Comparison of ENCODE assay signal across 19 cellular contexts in genomic region chr3:69864751-69865150, GRCh38.
DNase-seq lines count a peak whose midpoint lies in the region; FAIRE-seq and TF ChIP-seq lines count a peak whose summit lies in the region.
"Had no signal": no experiment of that assay in that cellular context is flagged by ENCODE, and none has a peak within 500 bp of the region (broad histone marks: within the 10 kb centered on the region; RNA-seq: fewer than 3 reads in every experiment).

No MANE protein-coding gene starts in this region.

- H3K27ac ChIP-seq in fibroblast of lung (ENCODE audit: insufficient read depth, low read length) (peak overlapping the region; percentile 49), rectal smooth muscle tissue (ENCODE audit: low read depth, low read length) (peak overlapping the region; percentile 36)
- H3K27ac ChIP-seq: KMS-11, SK-N-MC had no signal

- H3K4me1 ChIP-seq in fibroblast of lung (ENCODE audit: control insufficient read depth, extremely low read depth, insufficient read depth, low read length) = peaks cover 14% of the 10 kb centered on the region
- peaks cover 22% of the 10 kb centered on the region for H3K4me1 ChIP-seq in rectal smooth muscle tissue (ENCODE audit: control insufficient read depth, insufficient read depth, low read length)

- H2AFZ ChIP-seq in fibroblast of lung (ENCODE audit: low read length) = no peak overlapping the region
- H2AFZ ChIP-seq: GM23338, PC-9 had no signal

- peak overlapping the region; percentile 17 for H3K4me2 ChIP-seq in fibroblast of lung (ENCODE audit: extremely low read depth, insufficient read depth, low read length)
- H3K4me2 ChIP-seq: GM23338, KMS-11 had no signal

- DNase-seq in AG08396 (ENCODE audit: low spot score) = peak; percentile 18
- peak in 1 of 2 donors; percentile 34 for DNase-seq in fibroblast of lung (ENCODE audit: low read depth in 2 of 2)
- DNase-seq in stimulated activated CD4-positive, alpha-beta T cell treated with anti-CD3 and anti-CD28 coated beads, Interleukin-4, amount 100 ng/mL, for 24 hours = no peak
- DNase-seq in GM10266 (ENCODE audit: extremely low spot score) = no peak
- no peak for DNase-seq in T-helper 1 cell
- DNase-seq: CD4-positive, alpha-beta memory T cell; NCI-H146; NCI-H2081; NCI-H510A; NCI-H774; PC-9 had no signal

- FAIRE-seq in G401.6 (lab: Jason Lieb, UNC) = peak; percentile 40
- FAIRE-seq: GM12878, GM18507, HepG2 had no signal

- TF ChIP-seq CTCF in fibroblast of lung (conservative IDR thresholded peaks at IDR 0.05 in 1 of 2, IDR thresholded peaks at IDR 0.05 in 1 of 2; ENCODE audit: low read depth in 1 of 2, low read length in 2 of 2) (no peak), GM10266 (IDR thresholded peaks at IDR 0.05; ENCODE audit: control insufficient read depth, insufficient read depth, low read depth, missing control alignments) (no peak)

- H3K79me2 ChIP-seq in fibroblast of lung (ENCODE audit: control insufficient read depth, insufficient read depth, low read length) = no peaks in the 10 kb centered on the region

- H3K27me3 ChIP-seq in fibroblast of lung (ENCODE audit: control insufficient read depth, insufficient read depth, low read length) (no peaks in the 10 kb centered on the region), rectal smooth muscle tissue (ENCODE audit: control insufficient read depth, insufficient read depth, low read length) (no peaks in the 10 kb centered on the region)

- no peak overlapping the region for H3K9ac ChIP-seq in fibroblast of lung (ENCODE audit: insufficient read depth, low read length)
- no peak overlapping the region for H3K9ac ChIP-seq in rectal smooth muscle tissue (ENCODE audit: low read length)
- H3K9ac ChIP-seq: KMS-11 had no signal

- H4K20me1 ChIP-seq in fibroblast of lung (ENCODE audit: control insufficient read depth, extremely low read depth, insufficient read depth, low read length) = no peaks in the 10 kb centered on the region

- H3K36me3 ChIP-seq in fibroblast of lung (ENCODE audit: control insufficient read depth, insufficient read depth, low read length) = no peaks in the 10 kb centered on the region
- H3K36me3 ChIP-seq in rectal smooth muscle tissue (ENCODE audit: control insufficient read depth, insufficient read depth, low read length) = no peaks in the 10 kb centered on the region

- H3K9me3 ChIP-seq in fibroblast of lung (ENCODE audit: control insufficient read depth, insufficient read depth, low read depth, low read length) = no peaks in the 10 kb centered on the region

- H3K4me3 ChIP-seq in fibroblast of lung (replicated peaks in 1 of 4; ENCODE audit: control extremely low read depth in 1 of 4, insufficient read depth in 1 of 4, low read depth in 3 of 4, low read length in 4 of 4) (no peak overlapping the region), rectal smooth muscle tissue (ENCODE audit: low read length) (no peak overlapping the region)
- H3K4me3 ChIP-seq: GM12878, GM23338, PC-9, SK-N-MC had no signal
